In genomic region chr11:67255353-67255752, GRCh38 we compare ENCODE assay signal across 2 cellular contexts.
TF ChIP-seq lines count a peak whose summit lies in the region.

No MANE protein-coding gene starts in this region.

TF ChIP-seq in HEK293T, 16 proteins besides CTCF, POLR2A, EP300 and RAD21:
- TF ChIP-seq SUZ12 (IDR thresholded peaks at IDR 0.05) (no peak), HDGF (IDR thresholded peaks at IDR 0.05; ENCODE audit: borderline replicate concordance) (no peak), ELF4 (IDR thresholded peaks at IDR 0.05) (no peak), PKNOX1 (IDR thresholded peaks at IDR 0.05) (no peak), BHLHE40 (IDR thresholded peaks at IDR 0.05; ENCODE audit: borderline replicate concordance) (no peak)
TF ChIP-seq in HEK293T: peak in this region for 0.

TF ChIP-seq in GM23338, 12 proteins besides CTCF, POLR2A, EP300 and RAD21:
- TF ChIP-seq NANOG (IDR thresholded peaks at IDR 0.05; ENCODE audit: borderline replicate concordance), result no peak
- no peak for TF ChIP-seq ZNF331 (CRISPR knock-in tag; IDR thresholded peaks at IDR 0.05; ENCODE audit: low read depth)
- TF ChIP-seq STAT1 (IDR thresholded peaks at IDR 0.05; ENCODE audit: unreplicated experiment), result no peak
- TF ChIP-seq ZNF114 (CRISPR knock-in tag; IDR thresholded peaks at IDR 0.05), result no peak
- no peak for TF ChIP-seq JUNB (IDR thresholded peaks at IDR 0.05; ENCODE audit: unreplicated experiment)
